In genomic region chr1:220038640-220039039, GRCh38 we compare ENCODE assay signal across 1 cellular context.
TF ChIP-seq lines count a peak whose summit lies in the region.

No MANE protein-coding gene starts in this region.

TF ChIP-seq in K562, 482 proteins besides CTCF, POLR2A, EP300 and RAD21:
- no peak for TF ChIP-seq ETV6 (IDR thresholded peaks at IDR 0.05; ENCODE audit: borderline replicate concordance in 1 of 2, low read depth in 2 of 2, low read length in 1 of 2)
- no peak for TF ChIP-seq ETV6 (CRISPR knock-in tag; IDR thresholded peaks at IDR 0.05; ENCODE audit: borderline replicate concordance)
- no peak for TF ChIP-seq NR3C1 (CRISPR knock-in tag; IDR thresholded peaks at IDR 0.05)
- TF ChIP-seq HNRNPL (IDR thresholded peaks at IDR 0.05; ENCODE audit: low read depth, low read length), result no peak
- no peak for TF ChIP-seq IFI16 (CRISPR knock-in tag; IDR thresholded peaks at IDR 0.05)
- no peak for TF ChIP-seq TRIM25 (IDR thresholded peaks at IDR 0.05; ENCODE audit: borderline replicate concordance)
- no peak for TF ChIP-seq ZNF449 (CRISPR knock-in tag; IDR thresholded peaks at IDR 0.05)
- TF ChIP-seq ZBTB49 (CRISPR knock-in tag; IDR thresholded peaks at IDR 0.05; ENCODE audit: borderline replicate concordance), result no peak
- no peak for TF ChIP-seq CREM (IDR thresholded peaks at IDR 0.05; ENCODE audit: low read depth)
- TF ChIP-seq RUNX1 (IDR thresholded peaks at IDR 0.05; ENCODE audit: low read depth), result no peak
- no peak for TF ChIP-seq DMBX1 (CRISPR knock-in tag; IDR thresholded peaks at IDR 0.05; ENCODE audit: borderline replicate concordance)
- no peak for TF ChIP-seq VEZF1 (CRISPR knock-in tag; IDR thresholded peaks at IDR 0.05)
- TF ChIP-seq HDAC8 (tag; IDR thresholded peaks at IDR 0.05), result no peak
- TF ChIP-seq C11orf30 (IDR thresholded peaks at IDR 0.05; ENCODE audit: low read depth), result no peak
- TF ChIP-seq ZKSCAN8 (CRISPR knock-in tag; IDR thresholded peaks at IDR 0.05), result no peak
